In genomic region chr6:20210158-20210557, GRCh38 we compare ENCODE assay signal across 18 cellular contexts. TPM values are rescaled to one million over a fixed set of nuclear protein-coding genes. Genes with fewer than 3 reads are reported as not detected.
A peak's percentile ranks its signal among the peaks of the same experiment; 100 is the strongest.
DNase-seq lines count a peak whose midpoint lies in the region; ATAC-seq and TF ChIP-seq lines count a peak whose summit lies in the region.
"Had no signal": no experiment of that assay in that cellular context is flagged by ENCODE, and none has a peak within 500 bp of the region (broad histone marks: within the 10 kb centered on the region; RNA-seq: fewer than 3 reads in every experiment).

No MANE protein-coding gene starts in this region.

- no peak overlapping the region for H2AFZ ChIP-seq in hepatocyte

- no peaks in the 10 kb centered on the region for H3K9me3 Mint-ChIP-seq in activated CD8-positive, alpha-beta memory T cell treated with anti-CD3 and anti-CD28 coated beads, Interleukin-2, amount 10 ng/mL, durations not matched to agents 7 days and 5 days (ENCODE audit: low read depth)
- H3K9me3 Mint-ChIP-seq: CD14-positive monocyte had no signal

- H3K27me3 ChIP-seq in hepatocyte (no peaks in the 10 kb centered on the region), tibial nerve (no peaks in the 10 kb centered on the region)

- H3K4me3 ChIP-seq in hepatocyte (no peak overlapping the region), tibial nerve (peak overlapping the region in 3 of 4 donors; percentile 78 to 95 (median 91))
- H3K4me3 ChIP-seq: A549 had no signal

- H3K4me2 ChIP-seq in hepatocyte, result peak overlapping the region; percentile 87

- H3K27ac ChIP-seq in hepatocyte (peak overlapping the region; percentile 96), tibial nerve (peak overlapping the region in 3 of 4 donors; percentile 85 to 95 (median 93))
- H3K27ac ChIP-seq: A549 had no signal

- H3K36me3 Mint-ChIP-seq in activated CD8-positive, alpha-beta memory T cell treated with anti-CD3 and anti-CD28 coated beads, Interleukin-2, amount 10 ng/mL, durations not matched to agents 7 days and 5 days, result peaks cover 5% of the 10 kb centered on the region

- no peaks in the 10 kb centered on the region for H3K27me3 Mint-ChIP-seq in activated CD8-positive, alpha-beta memory T cell treated with anti-CD3 and anti-CD28 coated beads, Interleukin-2, amount 10 ng/mL, durations not matched to agents 7 days and 5 days
- H3K27me3 Mint-ChIP-seq: activated naive CD8-positive, alpha-beta T cell had no signal

- no peak for DNase-seq in activated CD8-positive, alpha-beta memory T cell treated with anti-CD3 and anti-CD28 coated beads, Interleukin-2, amount 10 ng/mL, durations not matched to agents 7 days and 5 days
- no peak for DNase-seq in activated CD8-positive, alpha-beta memory T cell treated with anti-CD3 and anti-CD28 coated beads for 24 hours
- DNase-seq in NCI-H69 (lab: John Stamatoyannopoulos, UW) (peak; percentile 9), hepatocyte (ENCODE audit: low spot score) (no peak), tibial nerve (ENCODE audit: low spot score in 2 of 2) (no peak), NCI-H146 (lab: John Stamatoyannopoulos, UW) (no peak)
- DNase-seq in activated CD8-positive, alpha-beta memory T cell treated with anti-CD3 and anti-CD28 coated beads, Interleukin-2, amount 50 U/mL, for 4 hours, result no peak
- DNase-seq: activated CD4-positive, CD25-positive, alpha-beta regulatory T cell; hypothalamus; kidney glomerular epithelial cell; NCI-H1105 treated with DMSO at 0.1 percent for 48 hours; NCI-H2171 treated with DMSO at 0.1 percent for 48 hours; NK-92 treated with Interleukin-12 subunit alpha and Interleukin-12 subunit beta, amount 100 ng/mL, for 24 hours; trophoblast cell had no signal

- no peak for TF ChIP-seq EP300 in tibial nerve (IDR thresholded peaks at IDR 0.05)

- H4K20me1 ChIP-seq in hepatocyte (ENCODE audit: insufficient read depth, poor library complexity, severe bottlenecking), result no peaks in the 10 kb centered on the region

- TF ChIP-seq POLR2A in tibial nerve (IDR thresholded peaks at IDR 0.05), result no peak

- peaks cover 73% of the 10 kb centered on the region for H3K4me1 Mint-ChIP-seq in activated CD8-positive, alpha-beta memory T cell treated with anti-CD3 and anti-CD28 coated beads, Interleukin-2, amount 10 ng/mL, durations not matched to agents 7 days and 5 days

- H3K9me2 ChIP-seq in hepatocyte (replicated peaks; ENCODE audit: insufficient read depth), result no peaks in the 10 kb centered on the region

- H3K79me2 ChIP-seq in hepatocyte, result peaks cover 40% of the 10 kb centered on the region

- no peak for TF ChIP-seq CTCF in hepatocyte (IDR thresholded peaks at IDR 0.05; ENCODE audit: poor library complexity)
- no peak for TF ChIP-seq CTCF in tibial nerve (IDR thresholded peaks at IDR 0.05)

- H3K4me3 Mint-ChIP-seq in activated CD8-positive, alpha-beta memory T cell treated with anti-CD3 and anti-CD28 coated beads, Interleukin-2, amount 10 ng/mL, durations not matched to agents 7 days and 5 days, result peak overlapping the region; percentile 12

- H3K9me3 ChIP-seq in hepatocyte (ENCODE audit: low read depth) (no peaks in the 10 kb centered on the region), tibial nerve (no peaks in the 10 kb centered on the region)
- H3K9me3 ChIP-seq: A549 had no signal

- CTCF ChIA-PET in activated CD8-positive, alpha-beta memory T cell treated with anti-CD3 and anti-CD28 coated beads, Interleukin-2, amount 10 ng/mL, durations not matched to agents 7 days and 5 days (lab: Charles Lee), result interaction anchor here (0.9 kb wide), 1 partner anchor 84 kb away, joined by 4 read pairs; no protein-coding TSS in a partner anchor

- 80% methylated on average over 3 of the region's 3 CpGs for WGBS in hepatocyte (ENCODE audit: low lambda C conversion rate, missing lambda C conversion rate)
- WGBS in tibial nerve, 2 donors, result 44% methylated on average over 3 of the region's 3 CpGs

- no peak for ATAC-seq in activated CD8-positive, alpha-beta memory T cell treated with anti-CD3 and anti-CD28 coated beads, Interleukin-2, amount 10 ng/mL, durations not matched to agents 7 days and 5 days
- ATAC-seq in HG03342 (IDR thresholded peaks at IDR 0.05; ENCODE audit: unreplicated experiment), result no peak
- ATAC-seq: A549 had no signal

- H3K36me3 ChIP-seq in hepatocyte (replicated peaks; ENCODE audit: insufficient read depth, low read depth), result no peaks in the 10 kb centered on the region
- H3K36me3 ChIP-seq in tibial nerve, result no peaks in the 10 kb centered on the region

- H3K4me1 ChIP-seq in hepatocyte (ENCODE audit: insufficient read depth), result peaks cover 18% of the 10 kb centered on the region
- H3K4me1 ChIP-seq in tibial nerve, result peaks cover 0 to 71% (median 45%) of the 10 kb centered on the region in 4 donors

- H3K27ac Mint-ChIP-seq in activated CD8-positive, alpha-beta memory T cell treated with anti-CD3 and anti-CD28 coated beads, Interleukin-2, amount 10 ng/mL, durations not matched to agents 7 days and 5 days, result no peak overlapping the region

RNA-seq across cellular contexts. Expression of gene MBOAT1, which starts 2.1 kb away (rescaled TPM):
- 10 to 100 TPM; 17.7 to 22.6 TPM for total RNA-seq in activated CD8-positive, alpha-beta memory T cell treated with anti-CD3 and anti-CD28 coated beads, Interleukin-2, amount 10 ng/mL, durations not matched to agents 7 days and 5 days
- total RNA-seq in hepatocyte (7.1 and 10.4 TPM in 2 replicates), tibial nerve (10 to 100 TPM; 12.3 to 25.6 (median 19.2) TPM)
- polyA plus RNA-seq in hepatocyte, result 0.74 and 3.8 TPM in 2 replicates
